In genomic region chr2:123162400-123163016, GRCh38 we compare ENCODE assay signal across 39 cellular contexts.
"Had no signal": no experiment of that assay in that cellular context is flagged by ENCODE, and none has a peak within 500 bp of the region (broad histone marks: within the 10 kb centered on the region; RNA-seq: fewer than 3 reads in every experiment).

No MANE protein-coding gene starts in this region.

- H3K4me1 Mint-ChIP-seq: activated naive CD4-positive, alpha-beta T cell treated with anti-CD3 and anti-CD28 coated beads, Interleukin-2, amount 10 ng/mL, durations not matched to agents 7 days and 5 days; activated naive CD4-positive, alpha-beta T cell treated with anti-CD3 and anti-CD28 coated beads, Interleukin-2, amount 50 U/mL, for 24 hours; activated naive CD8-positive, alpha-beta T cell treated with anti-CD3 and anti-CD28 coated beads for 36 hours; activated naive CD8-positive, alpha-beta T cell treated with anti-CD3 and anti-CD28 coated beads, Interleukin-2, amount 10 ng/mL, durations not matched to agents 7 days and 5 days; activated naive CD8-positive, alpha-beta T cell treated with anti-CD3 and anti-CD28 coated beads, Interleukin-2, amount 50 U/mL, for 24 hours; activated T-helper 17 cell treated with anti-CD3 and anti-CD28 coated beads, Interleukin-2, amount 50 U/mL, for 72 hours; central memory CD8-positive, alpha-beta T cell had no signal

- H3K27ac ChIP-seq: adrenal gland, ascending aorta, body of pancreas, brain microvascular endothelial cell, breast epithelium, cardiac muscle cell had no signal

- H3K9me3 Mint-ChIP-seq: activated naive CD8-positive, alpha-beta T cell treated with anti-CD3 and anti-CD28 coated beads for 36 hours; brain had no signal

- H3K4me3 ChIP-seq: adrenal gland, ascending aorta, body of pancreas, breast epithelium, cardiac muscle cell had no signal

- ATAC-seq: activated naive CD4-positive, alpha-beta T cell treated with anti-CD3 and anti-CD28 coated beads, Interleukin-2, amount 50 U/mL, for 72 hours; activated naive CD8-positive, alpha-beta T cell treated with anti-CD3 and anti-CD28 coated beads, Interleukin-2, amount 50 U/mL, for 24 hours; activated T-cell treated with anti-CD3 and anti-CD28 coated beads, Interleukin-2, amount 50 U/mL, for 4 hours; activated T-cell treated with anti-CD3 and anti-CD28 coated beads, Interleukin-2, amount 50 U/mL, for 72 hours; activated T-helper 17 cell treated with anti-CD3 and anti-CD28 coated beads, Interleukin-2, amount 50 U/mL, for 72 hours; body of pancreas had no signal

- FAIRE-seq: astrocyte, bronchial epithelial cell had no signal

- H3K9me3 ChIP-seq: adrenal gland, ascending aorta, body of pancreas, breast epithelium had no signal

- H3K4me1 ChIP-seq: adrenal gland, ascending aorta, body of pancreas, breast epithelium had no signal

- H3K27me3 Mint-ChIP-seq: activated naive CD4-positive, alpha-beta T cell treated with anti-CD3 and anti-CD28 coated beads, Interleukin-2, amount 10 ng/mL, durations not matched to agents 7 days and 5 days; activated naive CD4-positive, alpha-beta T cell treated with anti-CD3 and anti-CD28 coated beads, Interleukin-2, amount 50 U/mL, for 24 hours; activated naive CD8-positive, alpha-beta T cell; activated naive CD8-positive, alpha-beta T cell treated with anti-CD3 and anti-CD28 coated beads for 36 hours; activated naive CD8-positive, alpha-beta T cell treated with anti-CD3 and anti-CD28 coated beads, Interleukin-2, amount 10 ng/mL, durations not matched to agents 7 days and 5 days; activated naive CD8-positive, alpha-beta T cell treated with anti-CD3 and anti-CD28 coated beads, Interleukin-2, amount 50 U/mL, for 24 hours; activated T-cell treated with anti-CD3 and anti-CD28 coated beads, Interleukin-2, amount 50 U/mL, for 24 hours; activated T-helper 17 cell treated with anti-CD3 and anti-CD28 coated beads, Interleukin-2, amount 50 U/mL, for 72 hours; central memory CD8-positive, alpha-beta T cell had no signal

- H3K36me3 Mint-ChIP-seq: activated naive CD4-positive, alpha-beta T cell treated with anti-CD3 and anti-CD28 coated beads, Interleukin-2, amount 10 ng/mL, durations not matched to agents 7 days and 5 days; activated naive CD4-positive, alpha-beta T cell treated with anti-CD3 and anti-CD28 coated beads, Interleukin-2, amount 50 U/mL, for 24 hours; activated naive CD4-positive, alpha-beta T cell treated with anti-CD3 and anti-CD28 coated beads, Interleukin-2, amount 50 U/mL, for 72 hours; activated naive CD8-positive, alpha-beta T cell; activated naive CD8-positive, alpha-beta T cell treated with anti-CD3 and anti-CD28 coated beads for 36 hours; activated naive CD8-positive, alpha-beta T cell treated with anti-CD3 and anti-CD28 coated beads, Interleukin-2, amount 10 ng/mL, durations not matched to agents 7 days and 5 days; brain had no signal

- H3K36me3 ChIP-seq: adrenal gland, ascending aorta, brain microvascular endothelial cell, breast epithelium, cardiac muscle cell had no signal

- H3K4me3 Mint-ChIP-seq: activated naive CD4-positive, alpha-beta T cell treated with anti-CD3 and anti-CD28 coated beads for 36 hours; activated naive CD4-positive, alpha-beta T cell treated with anti-CD3 and anti-CD28 coated beads, Interleukin-2, amount 10 ng/mL, durations not matched to agents 7 days and 5 days; activated naive CD4-positive, alpha-beta T cell treated with anti-CD3 and anti-CD28 coated beads, Interleukin-2, amount 50 U/mL, for 24 hours; activated naive CD8-positive, alpha-beta T cell; activated naive CD8-positive, alpha-beta T cell treated with anti-CD3 and anti-CD28 coated beads for 36 hours; activated naive CD8-positive, alpha-beta T cell treated with anti-CD3 and anti-CD28 coated beads, Interleukin-2, amount 10 ng/mL, durations not matched to agents 7 days and 5 days; activated naive CD8-positive, alpha-beta T cell treated with anti-CD3 and anti-CD28 coated beads, Interleukin-2, amount 50 U/mL, for 24 hours; activated T-cell treated with anti-CD3 and anti-CD28 coated beads, Interleukin-2, amount 50 U/mL, for 24 hours; activated T-cell treated with anti-CD3 and anti-CD28 coated beads, Interleukin-2, amount 50 U/mL, for 4 hours; activated T-cell treated with anti-CD3 and anti-CD28 coated beads, Interleukin-2, amount 50 U/mL, for 72 hours; activated T-helper 1 cell treated with anti-CD3 and anti-CD28 coated beads, Interleukin-12 subunit alpha, Interleukin-12 subunit beta, Interleukin-2, Interleukin-4 antibody, amounts not matched to agents 30 ng/mL and 10 ng/mL and 1 ng/mL, durations not matched to agents 14 hours and 24 hours and 36 hours; activated T-helper 17 cell treated with anti-CD3 and anti-CD28 coated beads, Interleukin-2, amount 50 U/mL, for 72 hours; brain; central memory CD8-positive, alpha-beta T cell had no signal

- DNase-seq: activated effector memory CD4-positive, alpha-beta T cell treated with anti-CD3 and anti-CD28 coated beads, Interleukin-2, amount 50 U/mL, for 16 hours; activated effector memory CD4-positive, alpha-beta T cell treated with Interleukin-2 at 50 U/mL for 16 hours; activated gamma-delta T cell; activated gamma-delta T cell treated with Interleukin-2 at 50 U/mL for 16 hours; activated naive CD4-positive, alpha-beta T cell; activated naive CD4-positive, alpha-beta T cell treated with anti-CD3 and anti-CD28 coated beads for 36 hours; activated naive CD4-positive, alpha-beta T cell treated with anti-CD3 and anti-CD28 coated beads, Interleukin-2, amount 10 ng/mL, durations not matched to agents 7 days and 5 days; activated naive CD4-positive, alpha-beta T cell treated with anti-CD3 and anti-CD28 coated beads, Interleukin-2, amount 50 U/mL, for 16 hours; activated naive CD4-positive, alpha-beta T cell treated with Interleukin-2 at 50 U/mL for 16 hours; activated naive CD8-positive, alpha-beta T cell treated with anti-CD3 and anti-CD28 coated beads for 36 hours; activated naive CD8-positive, alpha-beta T cell treated with anti-CD3 and anti-CD28 coated beads, Interleukin-2, amount 10 ng/mL, durations not matched to agents 7 days and 5 days; activated naive CD8-positive, alpha-beta T cell treated with anti-CD3 and anti-CD28 coated beads, Interleukin-2, amount 50 U/mL, for 24 hours; activated T-cell treated with anti-CD3 and anti-CD28 coated beads, Interleukin-2, amount 50 U/mL, for 24 hours; activated T-cell treated with anti-CD3 and anti-CD28 coated beads, Interleukin-2, amount 50 U/mL, for 4 hours; activated T-cell treated with anti-CD3 and anti-CD28 coated beads, Interleukin-2, amount 50 U/mL, for 48 hours; activated T-cell treated with anti-CD3 and anti-CD28 coated beads, Interleukin-2, amount 50 U/mL, for 72 hours; adrenal gland; amniotic stem cell; amygdala; anterior cingulate cortex; aorta; body of pancreas; brain microvascular endothelial cell; caudate nucleus; central memory CD4-positive, alpha-beta T cell; cerebellar nuclear complex had no signal

- H3K27ac Mint-ChIP-seq: activated naive CD4-positive, alpha-beta T cell treated with anti-CD3 and anti-CD28 coated beads for 36 hours; activated naive CD4-positive, alpha-beta T cell treated with anti-CD3 and anti-CD28 coated beads, Interleukin-2, amount 10 ng/mL, durations not matched to agents 7 days and 5 days; activated naive CD4-positive, alpha-beta T cell treated with anti-CD3 and anti-CD28 coated beads, Interleukin-2, amount 50 U/mL, for 24 hours; activated naive CD4-positive, alpha-beta T cell treated with anti-CD3 and anti-CD28 coated beads, Interleukin-2, amount 50 U/mL, for 72 hours; activated naive CD8-positive, alpha-beta T cell; activated naive CD8-positive, alpha-beta T cell treated with anti-CD3 and anti-CD28 coated beads for 36 hours; activated naive CD8-positive, alpha-beta T cell treated with anti-CD3 and anti-CD28 coated beads, Interleukin-2, amount 10 ng/mL, durations not matched to agents 7 days and 5 days; activated naive CD8-positive, alpha-beta T cell treated with anti-CD3 and anti-CD28 coated beads, Interleukin-2, amount 50 U/mL, for 24 hours; activated T-cell treated with anti-CD3 and anti-CD28 coated beads, Interleukin-2, amount 50 U/mL, for 24 hours; activated T-cell treated with anti-CD3 and anti-CD28 coated beads, Interleukin-2, amount 50 U/mL, for 72 hours; activated T-helper 1 cell treated with anti-CD3 and anti-CD28 coated beads, Interleukin-12 subunit alpha, Interleukin-12 subunit beta, Interleukin-2, Interleukin-4 antibody, amounts not matched to agents 30 ng/mL and 10 ng/mL and 1 ng/mL, durations not matched to agents 14 hours and 24 hours and 36 hours; activated T-helper 17 cell treated with anti-CD3 and anti-CD28 coated beads, Interleukin-2, amount 50 U/mL, for 72 hours; activated T-helper 2 cell treated with anti-CD3 and anti-CD28 coated beads, Interferon-gamma antibody, Interleukin-2, Interleukin-4, amounts not matched to agents 10 μg/mL and 5 μg/mL and 100 μg/mL, durations not matched to agents 14 hours and 24 hours and 36 hours; brain had no signal

- H3K27me3 ChIP-seq: adrenal gland, ascending aorta, body of pancreas, brain microvascular endothelial cell, breast epithelium, cardiac muscle cell had no signal
